Comparison of ENCODE assay signal across 16 cellular contexts in the genomic region with DNA sequence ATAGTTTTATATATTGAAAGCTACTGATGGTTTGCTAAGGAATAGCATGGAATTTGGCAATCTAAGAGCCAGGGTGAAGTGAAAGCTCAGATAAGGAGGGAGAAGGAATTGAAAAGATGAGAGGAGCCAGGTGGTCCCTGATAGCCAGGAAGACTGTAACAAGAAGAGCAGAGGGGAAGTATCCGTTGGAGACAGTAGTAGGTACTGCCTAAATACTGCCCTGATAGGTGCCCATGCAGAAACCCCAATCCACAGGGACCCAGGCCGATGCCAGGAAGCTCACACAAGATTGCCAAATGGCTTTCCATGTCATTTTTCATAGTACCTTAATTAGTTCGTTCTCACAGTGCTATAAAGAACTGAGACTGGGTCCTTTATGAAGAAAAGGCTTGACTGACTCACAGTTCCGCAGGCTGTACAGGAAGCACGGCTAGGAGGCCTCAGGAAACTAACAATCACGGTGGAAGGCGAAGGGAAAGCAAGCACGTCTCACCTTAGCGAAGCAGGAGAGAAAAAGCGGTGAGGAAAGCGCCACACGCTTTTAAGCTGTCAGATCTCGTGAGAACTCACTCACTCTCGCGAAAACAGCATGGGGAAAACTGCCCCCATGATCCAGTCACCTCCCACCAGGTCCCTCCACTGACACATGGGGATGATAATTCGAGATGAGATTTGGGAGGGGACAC. TPM values are rescaled to one million over a fixed set of nuclear protein-coding genes. Genes with fewer than 3 reads are reported as not detected.
DNase-seq lines count a peak whose midpoint lies in the region; ATAC-seq, FAIRE-seq and TF ChIP-seq lines count a peak whose summit lies in the region.
"Had no signal": no experiment of that assay in that cellular context is flagged by ENCODE, and none has a peak within 500 bp of the region (broad histone marks: within the 10 kb centered on the region; RNA-seq: fewer than 3 reads in every experiment).

No MANE protein-coding gene starts in this region.

- TF ChIP-seq CTCF in GM12878 (IDR thresholded peaks at IDR 0.05 in 2 of 3, conservative IDR thresholded peaks at IDR 0.05 in 1 of 3; ENCODE audit: control insufficient read depth in 2 of 3, extremely low read depth in 1 of 3, insufficient read depth in 1 of 3, low read depth in 3 of 3, low read length in 3 of 3) = no peak

- no peak overlapping the region; the same call in 1 of the 2 replicates for H3K4me2 ChIP-seq in GM12878 (ENCODE audit: control insufficient read depth, insufficient read depth)
- no peak overlapping the region for H3K4me2 ChIP-seq in Karpas-422 (ENCODE audit: low read depth, low read length, poor library complexity, severe bottlenecking)

- RAD21 ChIA-PET in GM12878 (lab: Charles Lee; ENCODE audit: unreplicated experiment) = no interaction called here

- H3K27ac ChIP-seq in GM12878 (ENCODE audit: control insufficient read depth, insufficient read depth) (no peak overlapping the region), Karpas-422 (ENCODE audit: low read length) (no peak overlapping the region)
- H3K27ac ChIP-seq: parathyroid adenoma, SJCRH30 had no signal

- FAIRE-seq in GM12878 (lab: Jason Lieb, UNC) = no peak
- FAIRE-seq: colon had no signal

- H3K9ac ChIP-seq in GM12878 (ENCODE audit: control insufficient read depth, insufficient read depth, low read length) (no peak overlapping the region), Karpas-422 (ENCODE audit: low read length) (no peak overlapping the region)
- H3K9ac ChIP-seq: parathyroid adenoma had no signal

- H3K36me3 Mint-ChIP-seq in activated naive CD4-positive, alpha-beta T cell treated with anti-CD3 and anti-CD28 coated beads, Interleukin-2, amount 50 U/mL, for 24 hours = no peaks in the 10 kb centered on the region
- no peaks in the 10 kb centered on the region for H3K36me3 Mint-ChIP-seq in stimulated activated memory B cell treated with anti-CD40 and anti-IgM and Interleukin-4, amounts not matched to agents 10 μg/mL and 1 μg/mL and 100 μg/mL, for 72 hours

- H3K4me1 ChIP-seq in GM12878 (ENCODE audit: control insufficient read depth, insufficient read depth, low read length) (no peaks in the 10 kb centered on the region), Karpas-422 (ENCODE audit: low read length) (no peaks in the 10 kb centered on the region)
- H3K4me1 ChIP-seq: parathyroid adenoma had no signal

- H4K20me1 ChIP-seq in GM12878 (ENCODE audit: control insufficient read depth, insufficient read depth) = no peaks in the 10 kb centered on the region
- H4K20me1 ChIP-seq in Karpas-422 (ENCODE audit: insufficient read depth, low read depth, low read length) = no peaks in the 10 kb centered on the region

- no peak overlapping the region for H3K27ac Mint-ChIP-seq in activated naive CD4-positive, alpha-beta T cell treated with anti-CD3 and anti-CD28 coated beads, Interleukin-2, amount 50 U/mL, for 24 hours
- no peak overlapping the region for H3K27ac Mint-ChIP-seq in stimulated activated memory B cell treated with anti-CD40 and anti-IgM and Interleukin-4, amounts not matched to agents 10 μg/mL and 1 μg/mL and 100 μg/mL, for 72 hours

- POLR2A ChIA-PET in GM12878 (lab: Charles Lee) = no interaction called here

- no peak for TF ChIP-seq POLR2A in GM12878 (IDR thresholded peaks at IDR 0.05; ENCODE audit: low read depth, low read length)

- TF ChIP-seq RAD21 in GM12878 (IDR thresholded peaks at IDR 0.05; ENCODE audit: insufficient read depth, low read depth, low read length) = no peak

- SMC1A ChIA-PET in GM12878 (lab: Charles Lee; ENCODE audit: uncharacterized antibody, unreplicated experiment) = interaction anchor here (1.2 kb wide), 1 partner anchor 16 kb away, joined by 3 read pairs; no protein-coding TSS in a partner anchor

- H3K9me2 ChIP-seq in Karpas-422 (replicated peaks; ENCODE audit: insufficient read depth, low read length) = no peaks in the 10 kb centered on the region

- no peak for TF ChIP-seq EP300 in GM12878 (IDR thresholded peaks at IDR 0.05; ENCODE audit: borderline replicate concordance in 1 of 2, control insufficient read depth in 1 of 2, low read depth in 2 of 2, low read length in 2 of 2)

- CTCF ChIA-PET in GM12878 (lab: Yijun Ruan, JAX) = no interaction called here

- H3K79me2 ChIP-seq in GM12878 (ENCODE audit: control insufficient read depth, insufficient read depth, low read length) (no peaks in the 10 kb centered on the region), Karpas-422 (ENCODE audit: low read length) (no peaks in the 10 kb centered on the region)
- H3K79me2 ChIP-seq: parathyroid adenoma had no signal

- H2AFZ ChIP-seq in GM12878 (ENCODE audit: control insufficient read depth, low read depth, low read length) = peak overlapping the region; percentile 62
- no peak overlapping the region for H2AFZ ChIP-seq in Karpas-422 (ENCODE audit: low read length)
- H2AFZ ChIP-seq: parathyroid adenoma had no signal

- H3K9me3 ChIP-seq in GM12878 (replicated peaks; ENCODE audit: control insufficient read depth, insufficient read depth, low read length) (no peaks in the 10 kb centered on the region), Karpas-422 (ENCODE audit: low read length) (no peaks in the 10 kb centered on the region)
- H3K9me3 ChIP-seq: SJCRH30 had no signal

- H3K9me3 Mint-ChIP-seq in activated naive CD4-positive, alpha-beta T cell treated with anti-CD3 and anti-CD28 coated beads, Interleukin-2, amount 50 U/mL, for 24 hours = no peaks in the 10 kb centered on the region
- no peaks in the 10 kb centered on the region for H3K9me3 Mint-ChIP-seq in stimulated activated memory B cell treated with anti-CD40 and anti-IgM and Interleukin-4, amounts not matched to agents 10 μg/mL and 1 μg/mL and 100 μg/mL, for 72 hours

- no TSS peak for BruUV-seq in GM12878 (replicated peaks; lab: Mats Ljungman, UMichigan)

- WGBS in GM12878 (ENCODE audit: insufficient coverage, insufficient replicate concordance, low lambda C conversion rate, missing lambda C conversion rate) = 20% methylated on average over 13 of the region's 16 CpGs

- intact Hi-C loops in GM12878 (cut with micrococcal nuclease; ENCODE audit: unreplicated experiment) = loop anchor here (10.0 kb wide), 1 partner anchor 58 kb away; no protein-coding TSS in a partner anchor

- H3K27me3 Mint-ChIP-seq in activated naive CD4-positive, alpha-beta T cell treated with anti-CD3 and anti-CD28 coated beads, Interleukin-2, amount 50 U/mL, for 24 hours = no peaks in the 10 kb centered on the region
- no peaks in the 10 kb centered on the region for H3K27me3 Mint-ChIP-seq in stimulated activated memory B cell treated with anti-CD40 and anti-IgM and Interleukin-4, amounts not matched to agents 10 μg/mL and 1 μg/mL and 100 μg/mL, for 72 hours

- H3K4me3 Mint-ChIP-seq in activated naive CD4-positive, alpha-beta T cell treated with anti-CD3 and anti-CD28 coated beads, Interleukin-2, amount 50 U/mL, for 24 hours = peak overlapping the region; percentile 23
- H3K4me3 Mint-ChIP-seq in stimulated activated memory B cell treated with anti-CD40 and anti-IgM and Interleukin-4, amounts not matched to agents 10 μg/mL and 1 μg/mL and 100 μg/mL, for 72 hours = peak overlapping the region; percentile 70

- no peaks in the 10 kb centered on the region for H3K27me3 ChIP-seq in GM12878 (replicated peaks in 1 of 2; ENCODE audit: control insufficient read depth in 2 of 2, insufficient read depth in 2 of 2, low read length in 1 of 2)
- no peaks in the 10 kb centered on the region for H3K27me3 ChIP-seq in Karpas-422 (ENCODE audit: low read length)

- peaks cover 11% of the 10 kb centered on the region for H3K4me1 Mint-ChIP-seq in activated naive CD4-positive, alpha-beta T cell treated with anti-CD3 and anti-CD28 coated beads, Interleukin-2, amount 50 U/mL, for 24 hours
- H3K4me1 Mint-ChIP-seq in stimulated activated memory B cell treated with anti-CD40 and anti-IgM and Interleukin-4, amounts not matched to agents 10 μg/mL and 1 μg/mL and 100 μg/mL, for 72 hours = peaks cover 10% of the 10 kb centered on the region

- H3K36me3 ChIP-seq in GM12878 (ENCODE audit: control insufficient read depth in 2 of 2, insufficient read depth in 2 of 2, low read length in 1 of 2) (no peaks in the 10 kb centered on the region), Karpas-422 (ENCODE audit: insufficient read depth, low read length) (no peaks in the 10 kb centered on the region)
- H3K36me3 ChIP-seq: SJCRH30 had no signal

- no peak overlapping the region for H3K4me3 ChIP-seq in GM12878
- no peak overlapping the region for H3K4me3 ChIP-seq in Karpas-422 (ENCODE audit: low read length)
- H3K4me3 ChIP-seq: SJCRH30 had no signal

- no peak for DNase-seq in activated naive CD4-positive, alpha-beta T cell treated with Interleukin-2 at 50 U/mL for 16 hours
- peak; percentile 2 for DNase-seq in RPMI8226
- DNase-seq in GM12878 (ENCODE audit: low read depth, low spot score) = no peak
- DNase-seq in Karpas-422 = no peak
- no peak for DNase-seq in hippocampal formation (lab: John Stamatoyannopoulos, UW)
- DNase-seq in AG08396 (ENCODE audit: low spot score) = no peak
- DNase-seq: amygdala, mesendoderm, NCI-H1436 treated with DMSO at 0.1 percent for 48 hours, SJCRH30 had no signal

- ATAC-seq in GM12878 = no peak
- peak; percentile 20 for ATAC-seq in stimulated activated memory B cell treated with anti-CD40 and anti-IgM and Interleukin-4, amounts not matched to agents 10 μg/mL and 1 μg/mL and 100 μg/mL, for 72 hours

- in situ Hi-C loops in GM12878 (cut with MboI) = no loop called here

RNA-seq across cellular contexts. Expression of a gene that starts 13.0 kb away (rescaled TPM):
- total RNA-seq in GM12878 (2013; cell fraction: nucleolus; rRNA removed) = 0.20 and 0.46 TPM in 2 replicates
- total RNA-seq in GM12878 (2014; rRNA removed) = not detected in 2 replicates
- not detected in 2 replicates for total RNA-seq in GM12878 (2014; rRNA removed; fragmentation: Illumina TruSeq; extraction: Trizol)
- total RNA-seq in GM12878 (2021) = not detected in 2 replicates
- polyA plus RNA-seq in GM12878 (2011; ENCODE audit: low read depth) = not detected
- polyA plus RNA-seq in GM12878 (2011; rRNA removed) = not detected in 2 replicates
- not detected in 2 replicates for polyA plus RNA-seq in GM12878 (2011; cell fraction: cytosol; rRNA removed)
- polyA plus RNA-seq in GM12878 (2011; cell fraction: nucleus; rRNA removed) = 0.12 TPM in 1 of 2 replicates, not detected in the other
- 0.05 TPM in 1 of 2 replicates, not detected in the other for polyA plus RNA-seq in GM12878 (2012)
- not detected in 2 replicates for polyA plus RNA-seq in GM12878 (2014; fragmentation: Illumina TruSeq; extraction: Trizol)
- polyA plus RNA-seq in GM12878 (2014; fragmentation: Nextera tagmentation; extraction: Ambion mirVana) = not detected
- polyA plus RNA-seq in GM12878 (2014; rRNA removed) = not detected in 2 replicates
- polyA plus RNA-seq in GM12878 (2016; fragmentation: Nextera tagmentation; extraction: Ambion mirVana) = not detected
- not detected in 2 replicates for polyA minus RNA-seq in GM12878 (2011; rRNA and poly(A)+ RNA removed)
- polyA minus RNA-seq in GM12878 (2011; cell fraction: cytosol; rRNA and poly(A)+ RNA removed) = not detected in 2 replicates
- polyA minus RNA-seq in GM12878 (2011; cell fraction: nucleus; rRNA and poly(A)+ RNA removed) = 0.19 TPM in 1 of 2 replicates, not detected in the other
- not detected in 2 replicates for total RNA-seq in Karpas-422 (2014; rRNA removed; shearing (Covaris generic); ENCODE audit: low replicate concordance)
- total RNA-seq: Daoy, fibroblast of lung, SJCRH30 had no signal
- polyA plus RNA-seq: fibroblast of lung had no signal

RNA-seq across cellular contexts. Expression of a gene that starts 19.3 kb away (rescaled TPM):
- not detected in 2 replicates for total RNA-seq in GM12878 (2013; cell fraction: nucleolus; rRNA removed)
- total RNA-seq in GM12878 (2014; rRNA removed) (0.05 TPM in 1 of 2 replicates, not detected in the other), GM12878 (2014; rRNA removed; fragmentation: Illumina TruSeq; extraction: Trizol) (not detected in 2 replicates), GM12878 (2021) (not detected in 2 replicates)
- not detected for polyA plus RNA-seq in GM12878 (2011; ENCODE audit: low read depth)
- polyA plus RNA-seq in GM12878 (2011; rRNA removed) (not detected in 2 replicates), GM12878 (2014; fragmentation: Illumina TruSeq; extraction: Trizol) (not detected in 2 replicates), GM12878 (2014; fragmentation: Nextera tagmentation; extraction: Ambion mirVana) (not detected), GM12878 (2014; rRNA removed) (not detected in 2 replicates), GM12878 (2016; fragmentation: Nextera tagmentation; extraction: Ambion mirVana) (not detected)
- not detected in 2 replicates for polyA plus RNA-seq in GM12878 (2011; cell fraction: cytosol; rRNA removed)
- not detected in 2 replicates for polyA plus RNA-seq in GM12878 (2011; cell fraction: nucleus; rRNA removed)
- not detected in 2 replicates for polyA plus RNA-seq in GM12878 (2012)
- not detected in 2 replicates for polyA minus RNA-seq in GM12878 (2011; rRNA and poly(A)+ RNA removed)
- not detected in 2 replicates for polyA minus RNA-seq in GM12878 (2011; cell fraction: cytosol; rRNA and poly(A)+ RNA removed)
- not detected in 2 replicates for polyA minus RNA-seq in GM12878 (2011; cell fraction: nucleus; rRNA and poly(A)+ RNA removed)
- total RNA-seq in Karpas-422 (2014; rRNA removed; shearing (Covaris generic); ENCODE audit: low replicate concordance) = not detected in 2 replicates
- total RNA-seq: Daoy, fibroblast of lung, SJCRH30 had no signal
- polyA plus RNA-seq: fibroblast of lung had no signal
